ENCODE assay signal across 1 cellular context in genomic region chr5:126694403-126694802, GRCh38.
TF ChIP-seq lines count a peak whose summit lies in the region.

No MANE protein-coding gene starts in this region.

TF ChIP-seq in endothelial cell of umbilical vein, 7 proteins besides CTCF, POLR2A, EP300 and RAD21 (continued from another document):
- TF ChIP-seq EZH2 (IDR thresholded peaks at IDR 0.05; ENCODE audit: borderline replicate concordance, low read depth, low read length, severe bottlenecking) (no peak), MYC (IDR thresholded peaks at IDR 0.05; ENCODE audit: low read depth, low read length) (no peak), GATA2 (IDR thresholded peaks at IDR 0.05; ENCODE audit: insufficient read depth, insufficient read length, low read depth, low read length) (no peak), JUN (IDR thresholded peaks at IDR 0.05; ENCODE audit: borderline replicate concordance, insufficient read depth, insufficient read length, low read depth) (no peak), FOS (IDR thresholded peaks at IDR 0.05; ENCODE audit: borderline replicate concordance, insufficient read depth, low read length) (no peak)
